Comparison of ENCODE assay signal across 9 cellular contexts in the genomic region with DNA sequence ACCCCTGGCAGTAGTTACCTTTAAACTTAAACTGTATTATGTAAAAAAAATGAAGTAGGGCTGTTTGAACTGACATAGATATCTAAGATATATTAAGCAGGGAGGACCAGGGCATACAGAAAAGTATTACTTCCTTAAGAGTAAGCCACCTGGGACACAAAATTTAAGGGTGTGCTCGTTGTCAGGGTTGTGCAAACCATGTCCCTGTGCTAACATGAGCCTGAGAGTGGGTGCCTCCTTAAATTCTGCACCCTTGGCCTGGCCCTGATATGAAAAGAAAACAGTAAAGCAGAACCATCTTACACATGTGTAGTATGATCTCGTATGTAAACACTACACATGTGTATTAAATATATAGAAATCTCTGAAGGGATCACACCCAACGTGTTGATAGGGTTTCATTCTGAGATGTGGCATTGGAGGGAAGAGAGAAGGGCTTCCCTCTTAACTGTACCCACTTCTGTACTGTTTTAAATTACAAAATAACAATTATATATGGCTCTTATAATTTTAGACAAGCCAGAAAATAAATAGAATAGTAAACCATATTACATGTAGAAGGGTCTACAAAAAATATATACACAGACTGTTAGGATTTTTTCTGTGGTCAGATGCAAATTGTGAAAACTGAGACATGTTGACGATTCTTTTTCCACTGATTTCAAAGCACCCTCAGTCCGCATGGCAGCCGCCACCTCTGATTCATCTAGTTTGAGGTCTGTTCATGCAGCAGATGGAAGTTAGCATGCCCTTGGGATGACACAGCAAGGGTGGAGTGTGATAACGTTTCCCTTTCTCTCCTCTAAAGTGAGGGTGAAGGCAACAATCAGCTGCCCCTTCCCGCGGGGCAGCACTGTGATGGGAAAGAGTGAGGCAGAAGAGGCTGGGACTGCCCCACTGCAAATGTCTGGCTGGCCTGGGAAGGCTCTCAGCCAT.
DNase-seq lines count a peak whose midpoint lies in the region; ATAC-seq and TF ChIP-seq lines count a peak whose summit lies in the region.
"Had no signal": no experiment of that assay in that cellular context is flagged by ENCODE, and none has a peak within 500 bp of the region (broad histone marks: within the 10 kb centered on the region; RNA-seq: fewer than 3 reads in every experiment).

No MANE protein-coding gene starts in this region.

- ATAC-seq in HG03108 (IDR thresholded peaks at IDR 0.05; ENCODE audit: unreplicated experiment): peak; percentile 52
- ATAC-seq in GM19324 (IDR thresholded peaks at IDR 0.05; ENCODE audit: low FRiP score, unreplicated experiment): no peak
- ATAC-seq: HCT116 had no signal

- CTCF ChIA-PET in HEK293T (lab: Yijun Ruan, JAX): no interaction called here

- POLR2A ChIA-PET in HEK293T (lab: Yijun Ruan, JAX): no interaction called here

- no peak overlapping the region for H3K4me3 ChIP-seq in astrocyte of the cerebellum (ENCODE audit: low read depth, low read length)

- in situ Hi-C loops in astrocyte of the cerebellum (cut with HindIII; ENCODE audit: low sequenced_read_pairs): no loop called here

- TF ChIP-seq CTCF in astrocyte of the cerebellum (IDR thresholded peaks at IDR 0.05; ENCODE audit: low read depth, low read length, missing control alignments): no peak

- peak; percentile 79 for DNase-seq in ELR (ENCODE audit: low read depth)
- DNase-seq in astrocyte of the cerebellum (ENCODE audit: low read depth): peak; percentile 42
- peak; percentile 15 for DNase-seq in pulmonary artery endothelial cell (ENCODE audit: low read depth, low spot score)
- DNase-seq in HEK293T (ENCODE audit: extremely low spot score): no peak
- no peak for DNase-seq in HK-2 (ENCODE audit: unreplicated experiment)
- no peak for DNase-seq in nucleus accumbens (lab: John Stamatoyannopoulos, UW)

TF ChIP-seq in HEK293T, 16 proteins besides CTCF, POLR2A, EP300 and RAD21:
- TF ChIP-seq FOXK2 (IDR thresholded peaks at IDR 0.05): no peak
- TF ChIP-seq LEF1 (IDR thresholded peaks at IDR 0.05; ENCODE audit: borderline replicate concordance): no peak
- no peak for TF ChIP-seq ELF4 (IDR thresholded peaks at IDR 0.05)
- TF ChIP-seq BHLHE40 (IDR thresholded peaks at IDR 0.05; ENCODE audit: borderline replicate concordance): no peak
- no peak for TF ChIP-seq FOXM1 (IDR thresholded peaks at IDR 0.05; ENCODE audit: borderline replicate concordance)
- no peak for TF ChIP-seq SP1 (IDR thresholded peaks at IDR 0.05)
- no peak for TF ChIP-seq L3MBTL2 (conservative IDR thresholded peaks at IDR 0.05)
- no peak for TF ChIP-seq ARNT (IDR thresholded peaks at IDR 0.05)
- TF ChIP-seq TARDBP (IDR thresholded peaks at IDR 0.05): no peak
- TF ChIP-seq SUZ12 (IDR thresholded peaks at IDR 0.05): no peak
- no peak for TF ChIP-seq HDGF (IDR thresholded peaks at IDR 0.05; ENCODE audit: borderline replicate concordance)
TF ChIP-seq in HEK293T: peak in this region for 0.

Comparison
In these comparisons a context has a peak if more than half of its experiments do, and no peak if none do; other contexts are left out.
1. DNase-seq: peak in ELR (single experiment), astrocyte of the cerebellum (single experiment) and pulmonary artery endothelial cell (single experiment); none in HEK293T (single experiment), HK-2 (single experiment) and nucleus accumbens (0 of 56).